1 cellular context compared by ENCODE assay signal in the genomic region with DNA sequence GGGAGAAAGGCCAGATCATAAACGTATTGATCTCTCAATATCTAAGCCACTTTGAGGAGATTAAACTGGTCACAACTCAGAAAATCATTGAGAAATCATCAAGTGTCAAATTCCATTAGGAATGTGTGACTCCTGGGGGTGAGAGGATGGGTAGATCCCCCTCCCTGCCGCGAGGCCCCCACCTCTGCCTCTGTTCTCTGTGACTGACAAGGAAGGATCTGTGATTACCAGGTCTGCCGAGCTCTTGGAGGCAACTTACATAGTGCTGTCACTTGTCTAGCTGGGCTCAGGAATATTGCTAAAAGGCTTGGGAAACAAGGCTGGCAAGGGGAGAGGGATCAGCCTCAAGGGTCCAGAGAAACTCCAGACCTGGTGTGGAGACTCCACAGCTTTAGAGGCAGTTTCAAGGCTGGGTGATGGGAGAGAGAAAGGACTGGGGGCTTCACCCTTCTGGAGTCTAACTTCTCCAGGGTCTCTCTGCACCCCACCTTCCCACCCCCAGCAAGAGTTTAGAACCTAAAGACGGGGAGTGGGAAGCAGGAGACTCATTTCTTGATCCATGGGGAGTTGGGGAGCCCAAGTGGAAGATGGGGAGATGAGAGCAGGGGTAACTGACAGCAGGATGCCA.
TF ChIP-seq lines count a peak whose summit lies in the region.

No MANE protein-coding gene starts in this region.

TF ChIP-seq in K562, 482 proteins besides CTCF, POLR2A, EP300 and RAD21:
- TF ChIP-seq, protein P1, sequence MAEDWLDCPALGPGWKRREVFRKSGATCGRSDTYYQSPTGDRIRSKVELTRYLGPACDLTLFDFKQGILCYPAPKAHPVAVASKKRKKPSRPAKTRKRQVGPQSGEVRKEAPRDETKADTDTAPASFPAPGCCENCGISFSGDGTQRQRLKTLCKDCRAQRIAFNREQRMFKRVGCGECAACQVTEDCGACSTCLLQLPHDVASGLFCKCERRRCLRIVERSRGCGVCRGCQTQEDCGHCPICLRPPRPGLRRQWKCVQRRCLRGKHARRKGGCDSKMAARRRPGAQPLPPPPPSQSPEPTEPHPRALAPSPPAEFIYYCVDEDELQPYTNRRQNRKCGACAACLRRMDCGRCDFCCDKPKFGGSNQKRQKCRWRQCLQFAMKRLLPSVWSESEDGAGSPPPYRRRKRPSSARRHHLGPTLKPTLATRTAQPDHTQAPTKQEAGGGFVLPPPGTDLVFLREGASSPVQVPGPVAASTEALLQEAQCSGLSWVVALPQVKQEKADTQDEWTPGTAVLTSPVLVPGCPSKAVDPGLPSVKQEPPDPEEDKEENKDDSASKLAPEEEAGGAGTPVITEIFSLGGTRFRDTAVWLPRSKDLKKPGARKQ (CRISPR knock-in tag; IDR thresholded peaks at IDR 0.05) = no peak
- TF ChIP-seq E2F3 (CRISPR knock-in tag; IDR thresholded peaks at IDR 0.05) (no peak), ASH1L (IDR thresholded peaks at IDR 0.05; ENCODE audit: borderline replicate concordance, low read depth, partially characterized antibody) (no peak), SMAD3 (CRISPR knock-in tag; conservative IDR thresholded peaks at IDR 0.05) (no peak), EWSR1 (IDR thresholded peaks at IDR 0.05; ENCODE audit: borderline replicate concordance, low read depth, partially characterized antibody) (no peak), ZNF263 (CRISPR knock-in tag; IDR thresholded peaks at IDR 0.05; ENCODE audit: borderline replicate concordance) (no peak), MCM3 (IDR thresholded peaks at IDR 0.05) (no peak), CBX1 (IDR thresholded peaks at IDR 0.05; ENCODE audit: low read depth) (no peak), RBM17 (IDR thresholded peaks at IDR 0.05; ENCODE audit: borderline replicate concordance, low read depth, low read length) (no peak), ZBTB1 (CRISPR knock-in tag; IDR thresholded peaks at IDR 0.05; ENCODE audit: borderline replicate concordance, low read depth) (no peak), ZSCAN32 (CRISPR knock-in tag; IDR thresholded peaks at IDR 0.05) (no peak), ZNF445 (CRISPR knock-in tag; IDR thresholded peaks at IDR 0.05; ENCODE audit: low read depth) (no peak), ZNF444 (CRISPR knock-in tag; IDR thresholded peaks at IDR 0.05) (no peak)
- TF ChIP-seq, protein P2, sequence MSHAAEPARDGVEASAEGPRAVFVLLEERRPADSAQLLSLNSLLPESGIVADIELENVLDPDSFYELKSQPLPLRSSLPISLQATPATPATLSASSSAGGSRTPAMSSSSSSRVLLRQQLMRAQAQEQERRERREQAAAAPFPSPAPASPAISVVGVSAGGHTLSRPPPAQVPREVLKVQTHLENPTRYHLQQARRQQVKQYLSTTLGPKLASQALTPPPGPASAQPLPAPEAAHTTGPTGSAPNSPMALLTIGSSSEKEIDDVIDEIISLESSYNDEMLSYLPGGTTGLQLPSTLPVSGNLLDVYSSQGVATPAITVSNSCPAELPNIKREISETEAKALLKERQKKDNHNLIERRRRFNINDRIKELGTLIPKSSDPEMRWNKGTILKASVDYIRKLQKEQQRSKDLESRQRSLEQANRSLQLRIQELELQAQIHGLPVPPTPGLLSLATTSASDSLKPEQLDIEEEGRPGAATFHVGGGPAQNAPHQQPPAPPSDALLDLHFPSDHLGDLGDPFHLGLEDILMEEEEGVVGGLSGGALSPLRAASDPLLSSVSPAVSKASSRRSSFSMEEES (CRISPR knock-in tag; IDR thresholded peaks at IDR 0.05) = no peak
- TF ChIP-seq, protein P3, sequence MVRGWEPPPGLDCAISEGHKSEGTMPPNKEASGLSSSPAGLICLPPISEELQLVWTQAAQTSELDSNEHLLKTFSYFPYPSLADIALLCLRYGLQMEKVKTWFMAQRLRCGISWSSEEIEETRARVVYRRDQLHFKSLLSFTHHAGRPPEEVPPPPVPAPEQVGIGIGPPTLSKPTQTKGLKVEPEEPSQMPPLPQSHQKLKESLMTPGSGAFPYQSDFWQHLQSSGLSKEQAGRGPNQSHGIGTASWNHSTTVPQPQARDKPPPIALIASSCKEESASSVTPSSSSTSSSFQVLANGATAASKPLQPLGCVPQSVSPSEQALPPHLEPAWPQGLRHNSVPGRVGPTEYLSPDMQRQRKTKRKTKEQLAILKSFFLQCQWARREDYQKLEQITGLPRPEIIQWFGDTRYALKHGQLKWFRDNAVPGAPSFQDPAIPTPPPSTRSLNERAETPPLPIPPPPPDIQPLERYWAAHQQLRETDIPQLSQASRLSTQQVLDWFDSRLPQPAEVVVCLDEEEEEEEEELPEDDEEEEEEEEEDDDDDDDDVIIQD (CRISPR knock-in tag; IDR thresholded peaks at IDR 0.05) = no peak
